1 cellular context compared by ENCODE assay signal in genomic region chr9:112332977-112333638, GRCh38.
TF ChIP-seq lines count a peak whose summit lies in the region.

PTBP3 (minus strand) TSS chr9:112333619; CDS start chr9:112297865, 35,754 bp downstream.

TF ChIP-seq in HepG2, 621 proteins besides CTCF, POLR2A, EP300 and RAD21 (continued from another document):
- TF ChIP-seq ZNF687 (CRISPR knock-in tag; IDR thresholded peaks at IDR 0.05) (peak; percentile 86), MEIS2 (CRISPR knock-in tag; IDR thresholded peaks at IDR 0.05) (no peak; the same call in none of the 2 replicates), JDP2 (CRISPR knock-in tag; IDR thresholded peaks at IDR 0.05; ENCODE audit: borderline replicate concordance) (no peak; the same call in 1 of the 2 replicates), KLF6 (CRISPR knock-in tag; IDR thresholded peaks at IDR 0.05) (peak; percentile 87; the same call in 1 of the 2 replicates), ZBTB34 (CRISPR knock-in tag; IDR thresholded peaks at IDR 0.05) (peak; percentile 12; the same call in 1 of the 2 replicates), SP140L (CRISPR knock-in tag; IDR thresholded peaks at IDR 0.05; ENCODE audit: borderline replicate concordance) (0 out of 2 replicates have a peak, but pooled peaks have one; percentile 3), CCDC6 (CRISPR knock-in tag; IDR thresholded peaks at IDR 0.05) (peak; percentile 51; the same call in 1 of the 2 replicates), ZFP41 (CRISPR knock-in tag; IDR thresholded peaks at IDR 0.05; ENCODE audit: borderline replicate concordance) (no peak), ZNF761 (CRISPR knock-in tag; conservative IDR thresholded peaks at IDR 0.05) (0 out of 2 replicates have a peak, but pooled peaks have one; percentile 62), ZNF770 (CRISPR knock-in tag; IDR thresholded peaks at IDR 0.05) (peak; percentile 79), NFE2L1 (CRISPR knock-in tag; IDR thresholded peaks at IDR 0.05; ENCODE audit: borderline replicate concordance) (no peak), ATF4 (CRISPR knock-in tag; IDR thresholded peaks at IDR 0.05) (peak in 1 of 2 experiments; percentile 68; a peak in 1 of 4 replicates), ELF1 (CRISPR knock-in tag; IDR thresholded peaks at IDR 0.05) (0 out of 2 replicates have a peak, but pooled peaks have one; percentile 20), HNRNPLL (IDR thresholded peaks at IDR 0.05; ENCODE audit: low read depth, low read length, poor library complexity, severe bottlenecking) (peak; percentile 80), RNF2 (conservative IDR thresholded peaks at IDR 0.05; ENCODE audit: low read depth) (no peak), ZBTB7A (CRISPR knock-in tag; IDR thresholded peaks at IDR 0.05) (no peak), RERE (CRISPR knock-in tag; IDR thresholded peaks at IDR 0.05; ENCODE audit: low read depth) (0 out of 2 replicates have a peak, but pooled peaks have one; percentile 51), ZFP36 (IDR thresholded peaks at IDR 0.05; ENCODE audit: borderline replicate concordance, low read depth, low read length, partially characterized antibody) (no peak), YEATS2 (CRISPR knock-in tag; IDR thresholded peaks at IDR 0.05; ENCODE audit: borderline replicate concordance) (no peak), ZC3H4 (CRISPR knock-in tag; IDR thresholded peaks at IDR 0.05; ENCODE audit: borderline replicate concordance) (no peak), ZNF746 (CRISPR knock-in tag; IDR thresholded peaks at IDR 0.05) (peak; percentile 91), SNAI1 (CRISPR knock-in tag; IDR thresholded peaks at IDR 0.05; ENCODE audit: borderline replicate concordance) (no peak)
